ENCODE assay signal across 8 cellular contexts in genomic region chr19:4233282-4233853, GRCh38. TPM values are rescaled to one million over a fixed set of nuclear protein-coding genes. Genes with fewer than 3 reads are reported as not detected.
DNase-seq lines count a peak whose midpoint lies in the region; ATAC-seq, FAIRE-seq and TF ChIP-seq lines count a peak whose summit lies in the region.

No MANE protein-coding gene starts in this region.

- H3K9me3 ChIP-seq in keratinocyte (ENCODE audit: control insufficient read depth, low read depth, low read length), result no peaks in the 10 kb centered on the region

- H3K4me3 ChIP-seq in keratinocyte (ENCODE audit: control insufficient read depth in 2 of 3, extremely low read depth in 1 of 3, insufficient read depth in 2 of 3, low read depth in 1 of 3, low read length in 3 of 3), result no peak overlapping the region

- intact Hi-C loops in Right ventricle myocardium inferior (cut with DNase I) (no loop called here), cardiac septum (cut with DNase I) (no loop called here)

- no peak overlapping the region for H3K27ac ChIP-seq in keratinocyte (ENCODE audit: control insufficient read depth, insufficient read depth, low read length)

- no peak for ATAC-seq in Right ventricle myocardium inferior

- no peaks in the 10 kb centered on the region for H3K4me1 ChIP-seq in keratinocyte (ENCODE audit: control insufficient read depth, extremely low read depth, insufficient read depth, low read length)

- no peak for FAIRE-seq in keratinocyte (lab: Jason Lieb, UNC)

- DNase-seq in Right ventricle myocardium inferior (ENCODE audit: missing footprints), result peak; percentile 79
- no peak for DNase-seq in cardiac septum (ENCODE audit: low spot score)
- peak; percentile 28 to 64 (median 50) for DNase-seq in T-helper 1 cell
- DNase-seq in activated naive CD8-positive, alpha-beta T cell treated with anti-CD3 and anti-CD28 coated beads, Interleukin-2, amount 50 U/mL, for 16 hours (ENCODE audit: low read depth, low spot score), result peak; percentile 29
- DNase-seq in keratinocyte (ENCODE audit: low read depth, low spot score), result no peak
- peak; percentile 67 to 85 for DNase-seq in stimulated activated CD4-positive, alpha-beta T cell treated with anti-CD3 and anti-CD28 coated beads, Interleukin-4, amount 100 ng/mL, for 48 hours (ENCODE audit: low read depth in 2 of 2)
- no peak for DNase-seq in mesenteric fat pad (ENCODE audit: low spot score)
- no peak for DNase-seq in AG08396 (ENCODE audit: low spot score)

- no peaks in the 10 kb centered on the region for H3K79me2 ChIP-seq in keratinocyte (ENCODE audit: control insufficient read depth, insufficient read depth, low read length)

- no peak overlapping the region for H2AFZ ChIP-seq in keratinocyte (ENCODE audit: control insufficient read depth, low read length)

- peak; percentile 81 to 92 (median 87) for TF ChIP-seq CTCF in keratinocyte (optimal IDR thresholded peaks at IDR 0.05 in 1 of 3, IDR thresholded peaks at IDR 0.05 in 1 of 3, conservative IDR thresholded peaks at IDR 0.05 in 1 of 3; ENCODE audit: extremely low read depth in 1 of 3, insufficient read depth in 2 of 3, low read length in 3 of 3)

- no peak overlapping the region for H3K9ac ChIP-seq in keratinocyte (ENCODE audit: control insufficient read depth, extremely low read depth, insufficient read depth, low read length)

- H3K36me3 ChIP-seq in keratinocyte (ENCODE audit: control insufficient read depth in 2 of 2, extremely low read depth in 1 of 2, insufficient read depth in 2 of 2, low read length in 2 of 2), result no peaks in the 10 kb centered on the region

- H3K9me1 ChIP-seq in keratinocyte (ENCODE audit: control insufficient read depth, extremely low read depth, insufficient read depth, low read length), result no peaks in the 10 kb centered on the region

- H4K20me1 ChIP-seq in keratinocyte (ENCODE audit: control insufficient read depth, extremely low read depth, insufficient read depth, low read length), result no peaks in the 10 kb centered on the region

- dilution Hi-C loops in keratinocyte (cut with MboI; ENCODE audit: extremely low pct_ligation_motif_present, low sequenced_read_pairs), result no loop called here

- peaks cover 14% of the 10 kb centered on the region for H3K27me3 ChIP-seq in keratinocyte (ENCODE audit: control insufficient read depth, extremely low read depth, insufficient read depth, low read length)

- no peak overlapping the region for H3K4me2 ChIP-seq in keratinocyte (ENCODE audit: control insufficient read depth, extremely low read depth, insufficient read depth, low read depth, low read length)

RNA-seq across cellular contexts. Expression of gene EBI3, which starts 4.0 kb away (rescaled TPM):
- total RNA-seq in Right ventricle myocardium inferior (0.73 TPM), cardiac septum (not detected), mesenteric fat pad (5.8 TPM)
- polyA plus RNA-seq in keratinocyte, result 0.05 to 0.21 TPM in 2 of 3 replicates, not detected in the other
- not detected for polyA plus RNA-seq in keratinocyte (2011; ENCODE audit: low read depth)
- polyA plus RNA-seq in keratinocyte (2011; cell fraction: cytosol; rRNA removed), result not detected in 2 replicates
- 0.10 TPM in 1 of 2 replicates, not detected in the other for polyA plus RNA-seq in keratinocyte (2011; cell fraction: nucleus; rRNA removed)
- not detected in 2 replicates for polyA plus RNA-seq in keratinocyte (2012; ENCODE audit: low replicate concordance)
- not detected in 3 replicates for polyA minus RNA-seq in keratinocyte
- polyA minus RNA-seq in keratinocyte (2011; cell fraction: cytosol; rRNA and poly(A)+ RNA removed), result not detected
- polyA minus RNA-seq in keratinocyte (2011; cell fraction: nucleus; rRNA and poly(A)+ RNA removed), result not detected in 2 replicates

RNA-seq across cellular contexts. Expression of gene YJU2, which starts 13.5 kb away (rescaled TPM):
- 9.2 TPM for total RNA-seq in Right ventricle myocardium inferior
- 11.7 TPM for total RNA-seq in cardiac septum
- polyA plus RNA-seq in keratinocyte, result 10.8 to 17.0 TPM (median 13.7 TPM) in 3 replicates
- 9.0 TPM for polyA plus RNA-seq in keratinocyte (2011; ENCODE audit: low read depth)
- 6.6 and 12.7 TPM in 2 replicates for polyA plus RNA-seq in keratinocyte (2011; cell fraction: cytosol; rRNA removed)
- 9.7 and 11.4 TPM in 2 replicates for polyA plus RNA-seq in keratinocyte (2011; cell fraction: nucleus; rRNA removed)
- 7.5 and 18.9 TPM in 2 replicates for polyA plus RNA-seq in keratinocyte (2012; ENCODE audit: low replicate concordance)
- polyA minus RNA-seq in keratinocyte, result 5.3 to 13.3 TPM (median 12.7 TPM) in 3 replicates
- 10.2 TPM for polyA minus RNA-seq in keratinocyte (2011; cell fraction: cytosol; rRNA and poly(A)+ RNA removed)
- polyA minus RNA-seq in keratinocyte (2011; cell fraction: nucleus; rRNA and poly(A)+ RNA removed), result 4.1 and 7.5 TPM in 2 replicates
- total RNA-seq in mesenteric fat pad, result 15.1 TPM

RNA-seq across cellular contexts. Expression of gene SHD, which starts 45.7 kb away (rescaled TPM):
- not detected for total RNA-seq in Right ventricle myocardium inferior
- total RNA-seq in cardiac septum, result not detected
- not detected in 3 replicates for polyA plus RNA-seq in keratinocyte
- polyA plus RNA-seq in keratinocyte (2011; ENCODE audit: low read depth), result not detected
- not detected in 2 replicates for polyA plus RNA-seq in keratinocyte (2011; cell fraction: cytosol; rRNA removed)
- polyA plus RNA-seq in keratinocyte (2011; cell fraction: nucleus; rRNA removed), result not detected in 2 replicates
- polyA plus RNA-seq in keratinocyte (2012; ENCODE audit: low replicate concordance), result not detected in 2 replicates
- not detected in 3 replicates for polyA minus RNA-seq in keratinocyte
- polyA minus RNA-seq in keratinocyte (2011; cell fraction: cytosol; rRNA and poly(A)+ RNA removed), result not detected
- polyA minus RNA-seq in keratinocyte (2011; cell fraction: nucleus; rRNA and poly(A)+ RNA removed), result not detected in 2 replicates
- total RNA-seq in mesenteric fat pad, result not detected

RNA-seq across cellular contexts. Expression of gene ANKRD24, which starts 50.9 kb away (rescaled TPM):
- total RNA-seq in Right ventricle myocardium inferior (0.19 TPM), cardiac septum (1.6 TPM), mesenteric fat pad (1.4 TPM)
- polyA plus RNA-seq in keratinocyte, result 0.02 to 0.15 TPM (median 0.07 TPM) in 3 replicates
- 0.09 TPM for polyA plus RNA-seq in keratinocyte (2011; ENCODE audit: low read depth)
- polyA plus RNA-seq in keratinocyte (2011; cell fraction: cytosol; rRNA removed), result 0.02 and 0.25 TPM in 2 replicates
- polyA plus RNA-seq in keratinocyte (2011; cell fraction: nucleus; rRNA removed), result 0.35 and 0.36 TPM in 2 replicates
- 0.04 and 0.10 TPM in 2 replicates for polyA plus RNA-seq in keratinocyte (2012; ENCODE audit: low replicate concordance)
- not detected in 3 replicates for polyA minus RNA-seq in keratinocyte
- not detected for polyA minus RNA-seq in keratinocyte (2011; cell fraction: cytosol; rRNA and poly(A)+ RNA removed)
- polyA minus RNA-seq in keratinocyte (2011; cell fraction: nucleus; rRNA and poly(A)+ RNA removed), result not detected in 2 replicates

RNA-seq across cellular contexts. Expression of gene SIRT6, which starts 51.0 kb away (rescaled TPM):
- total RNA-seq in Right ventricle myocardium inferior (10.4 TPM), cardiac septum (14.9 TPM), mesenteric fat pad (20.7 TPM)
- 14.6 to 28.6 TPM (median 17.4 TPM) in 3 replicates for polyA plus RNA-seq in keratinocyte
- 6.8 TPM for polyA plus RNA-seq in keratinocyte (2011; ENCODE audit: low read depth)
- 8.0 and 18.5 TPM in 2 replicates for polyA plus RNA-seq in keratinocyte (2011; cell fraction: cytosol; rRNA removed)
- polyA plus RNA-seq in keratinocyte (2011; cell fraction: nucleus; rRNA removed), result 34.3 and 34.7 TPM in 2 replicates
- 20.6 and 21.8 TPM in 2 replicates for polyA plus RNA-seq in keratinocyte (2012; ENCODE audit: low replicate concordance)
- 8.1 to 12.9 TPM (median 9.1 TPM) in 3 replicates for polyA minus RNA-seq in keratinocyte
- polyA minus RNA-seq in keratinocyte (2011; cell fraction: cytosol; rRNA and poly(A)+ RNA removed), result 37.6 TPM
- polyA minus RNA-seq in keratinocyte (2011; cell fraction: nucleus; rRNA and poly(A)+ RNA removed), result 15.7 and 16.6 TPM in 2 replicates

Comparison
In these comparisons a context has a peak if more than half of its experiments do, and no peak if none do; other contexts are left out.
1. DNase-seq: peak in Right ventricle myocardium inferior (single experiment), T-helper 1 cell (5 of 5), activated naive CD8-positive, alpha-beta T cell treated with anti-CD3 and anti-CD28 coated beads, Interleukin-2, amount 50 U/mL, for 16 hours (single experiment) and stimulated activated CD4-positive, alpha-beta T cell treated with anti-CD3 and anti-CD28 coated beads, Interleukin-4, amount 100 ng/mL, for 48 hours (2 of 2); none in cardiac septum (single experiment), keratinocyte (single experiment), mesenteric fat pad (single experiment) and AG08396 (single experiment).